ENCODE assay signal across 8 cellular contexts in genomic region chr22:42857845-42858481, GRCh38. TPM values are rescaled to one million over a fixed set of nuclear protein-coding genes. Genes with fewer than 3 reads are reported as not detected.
DNase-seq lines count a peak whose midpoint lies in the region; ATAC-seq, FAIRE-seq and TF ChIP-seq lines count a peak whose summit lies in the region.

No MANE protein-coding gene starts in this region.

- peak overlapping the region in 9 of 12 donors; percentile 79 to 95 (median 92) for H3K4me3 ChIP-seq in heart left ventricle
- no peak overlapping the region for H3K4me3 ChIP-seq in K562
- peak overlapping the region in 2 of 4 donors; percentile 95 to 96 for H3K4me3 ChIP-seq in Peyer's patch
- peak overlapping the region in 1 of 2 donors; percentile 90 for H3K4me3 ChIP-seq in left lung

- peaks cover 10 to 17% of the 10 kb centered on the region in 2 donors for H3K4me1 Mint-ChIP-seq in natural killer cell
- peaks cover 7% of the 10 kb centered on the region for H3K4me1 Mint-ChIP-seq in mesothelial cell of epicardium

- H3K27ac Mint-ChIP-seq in natural killer cell (peak overlapping the region; percentile 93 to 94), mesothelial cell of epicardium (no peak overlapping the region)

- H3K27me3 Mint-ChIP-seq in natural killer cell (ENCODE audit: low read depth in 2 of 2) (no peaks in the 10 kb centered on the region), mesothelial cell of epicardium (ENCODE audit: low read depth) (no peaks in the 10 kb centered on the region)

- no peak for FAIRE-seq in K562 (lab: Jason Lieb, UNC)

- TSS peak; percentile 79 for BruUV-seq in K562 (replicated peaks; lab: Mats Ljungman, UMichigan)

- H3K4me3 Mint-ChIP-seq in natural killer cell (peak overlapping the region; percentile 85), mesothelial cell of epicardium (no peak overlapping the region)

- no peaks in the 10 kb centered on the region for H3K9me3 ChIP-seq in heart left ventricle
- H3K9me3 ChIP-seq in K562 (replicated peaks; ENCODE audit: control insufficient read depth, insufficient read depth, low read depth, low read length) = no peaks in the 10 kb centered on the region
- no peaks in the 10 kb centered on the region for H3K9me3 ChIP-seq in Peyer's patch
- H3K9me3 ChIP-seq in left lung = no peaks in the 10 kb centered on the region

- no peaks in the 10 kb centered on the region for H3K9me1 ChIP-seq in K562 (ENCODE audit: control insufficient read depth, insufficient read depth, low read length)

- H2AFZ ChIP-seq in K562 (ENCODE audit: low read depth, low read length) = no peak overlapping the region

- in situ Hi-C loops in K562 (cut with MboI) = no loop called here

- H3K36me3 ChIP-seq in heart left ventricle = peaks cover 0 to 4% (median 0%) of the 10 kb centered on the region in 9 donors
- no peaks in the 10 kb centered on the region for H3K36me3 ChIP-seq in K562 (ENCODE audit: control insufficient read depth, insufficient read depth, low read length)
- no peaks in the 10 kb centered on the region for H3K36me3 ChIP-seq in Peyer's patch
- no peaks in the 10 kb centered on the region for H3K36me3 ChIP-seq in left lung

- peak in 1 of 5 donors; percentile 66 for DNase-seq in heart left ventricle
- DNase-seq in cardiac septum (ENCODE audit: low spot score) = no peak
- DNase-seq in K562 (ENCODE audit: extremely low read depth in 1 of 4, low spot score in 3 of 4) = peak in 1 of 4 experiments; percentile 2
- DNase-seq in natural killer cell = no peak
- no peak for DNase-seq in Peyer's patch
- no peak for DNase-seq in left lung
- no peak for DNase-seq in GM20000 (ENCODE audit: low spot score)
- DNase-seq in mesothelial cell of epicardium (ENCODE audit: low spot score in 2 of 2, unreplicated experiment in 2 of 2) = no peak

- no peak for TF ChIP-seq POLR2A in heart left ventricle (IDR thresholded peaks at IDR 0.05)
- TF ChIP-seq POLR2A in K562 (conservative IDR thresholded peaks at IDR 0.05) = no peak
- no peak for TF ChIP-seq POLR2A in Peyer's patch (IDR thresholded peaks at IDR 0.05)

- no peaks in the 10 kb centered on the region for H3K36me3 Mint-ChIP-seq in natural killer cell
- no peaks in the 10 kb centered on the region for H3K36me3 Mint-ChIP-seq in mesothelial cell of epicardium

- peaks cover 24% of the 10 kb centered on the region for H3K79me2 ChIP-seq in K562 (ENCODE audit: control insufficient read depth, insufficient read depth, low read length)

- no peak overlapping the region; a peak in 1 of 4 replicates for H3K9ac ChIP-seq in K562 (ENCODE audit: insufficient read depth in 1 of 2, low read depth in 2 of 2, low read length in 2 of 2)

- H3K4me1 ChIP-seq in heart left ventricle (peaks cover 0 to 35% (median 18%) of the 10 kb centered on the region in 12 donors), K562 (replicated peaks in 1 of 2; ENCODE audit: control insufficient read depth in 2 of 2, insufficient read depth in 2 of 2, low read length in 2 of 2) (peaks cover 8 to 17% of the 10 kb centered on the region in 2 experiments; a peak in 4 of 5 replicates), Peyer's patch (peaks cover 0 to 16% (median 5%) of the 10 kb centered on the region in 4 donors), left lung (peaks cover 9 to 26% of the 10 kb centered on the region in 2 donors)

- no peak for TF ChIP-seq CTCF in heart left ventricle (IDR thresholded peaks at IDR 0.05)
- no peak for TF ChIP-seq CTCF in K562 (IDR thresholded peaks at IDR 0.05 in 2 of 3, conservative IDR thresholded peaks at IDR 0.05 in 1 of 3; ENCODE audit: insufficient read depth in 2 of 3, low read depth in 1 of 3, low read length in 3 of 3)
- TF ChIP-seq CTCF in natural killer cell (IDR thresholded peaks at IDR 0.05) = no peak
- TF ChIP-seq CTCF in Peyer's patch (IDR thresholded peaks at IDR 0.05) = no peak
- no peak for TF ChIP-seq CTCF in left lung (IDR thresholded peaks at IDR 0.05)
- no peak for TF ChIP-seq CTCF in GM20000 (IDR thresholded peaks at IDR 0.05; ENCODE audit: extremely low read depth, missing control alignments)
- no peak for TF ChIP-seq CTCF in mesothelial cell of epicardium (IDR thresholded peaks at IDR 0.05; ENCODE audit: unreplicated experiment)

- CTCF ChIA-PET in K562 (lab: Yijun Ruan, JAX; ENCODE audit: low intra/inter-chr PET ratio) = no interaction called here

- POLR2A ChIA-PET in K562 (lab: Yijun Ruan, JAX) = interaction anchor here (0.6 to 1.5 kb wide), 2 partner anchors 10 to 422 kb away, joined by 5 to 6 read pairs; no protein-coding TSS in a partner anchor

- ATAC-seq in heart left ventricle = peak in 2 of 4 donors; percentile 2 to 7
- no peak for ATAC-seq in K562
- no peak for ATAC-seq in natural killer cell
- ATAC-seq in left lung = no peak

- no peak overlapping the region for H3K4me2 ChIP-seq in K562 (ENCODE audit: insufficient read depth, low read length)

- peak overlapping the region in 9 of 12 donors; percentile 93 to 98 (median 98) for H3K27ac ChIP-seq in heart left ventricle
- H3K27ac ChIP-seq in K562 (ENCODE audit: extremely low read depth, low read depth, low read length) = no peak overlapping the region
- H3K27ac ChIP-seq in Peyer's patch = peak overlapping the region in 1 of 4 donors; percentile 51
- H3K27ac ChIP-seq in left lung = peak overlapping the region in 1 of 2 donors; percentile 97

- H3K9me3 Mint-ChIP-seq in natural killer cell (no peaks in the 10 kb centered on the region), mesothelial cell of epicardium (peaks cover 4% of the 10 kb centered on the region)

- H3K27me3 ChIP-seq in heart left ventricle (no peaks in the 10 kb centered on the region), K562 (ENCODE audit: control insufficient read depth in 2 of 2, insufficient read depth in 2 of 2, low read length in 2 of 2) (no peaks in the 10 kb centered on the region), Peyer's patch (no peaks in the 10 kb centered on the region), left lung (no peaks in the 10 kb centered on the region)

- WGBS in heart left ventricle, 4 donors = 87 to 92% (median 89%) methylated on average over 14 of the region's 14 CpGs
- 93% methylated on average over 12 of the region's 14 CpGs for WGBS in K562 (ENCODE audit: insufficient coverage, low coverage, missing lambda C conversion rate)

- no peaks in the 10 kb centered on the region for H4K20me1 ChIP-seq in K562 (replicated peaks; ENCODE audit: control insufficient read depth, insufficient read depth, low read length)

- no peak for TF ChIP-seq EP300 in K562 (IDR thresholded peaks at IDR 0.05; ENCODE audit: low read length)

- intact Hi-C loops in heart left ventricle (cut with DNase I) = loop anchor here in 3 of 10 donors (2.0 to 10.0 kb wide), 4 partner anchors 73 to 211 kb away; partner anchors contain the start of genes CYB5R3 (in 1 of the 3) and PACSIN2 (in 1 of the 3)
- intact Hi-C loops in cardiac septum (cut with DNase I) = loop anchor here (5.0 kb wide), 1 partner anchor 159 kb away; the partner anchor contains the start of gene PACSIN2
- intact Hi-C loops in K562 (cut with micrococcal nuclease) = no loop called here
- intact Hi-C loops in natural killer cell (cut with micrococcal nuclease) = loop anchor here (1.0 to 2.0 kb wide), 2 partner anchors 29 to 59 kb away; no protein-coding TSS in a partner anchor
- intact Hi-C loops in left lung (cut with DNase I) = no loop called here

- no peak for TF ChIP-seq RAD21 in K562 (CRISPR knock-in tag; conservative IDR thresholded peaks at IDR 0.05 in 1 of 2, IDR thresholded peaks at IDR 0.05 in 1 of 2)

TF ChIP-seq in K562, 482 proteins besides CTCF, POLR2A, EP300 and RAD21:
- TF ChIP-seq ZNF766 (CRISPR knock-in tag; conservative IDR thresholded peaks at IDR 0.05) (0 out of 2 replicates have a peak, but pooled peaks have one; percentile 21), HES1 (IDR thresholded peaks at IDR 0.05; ENCODE audit: low read depth) (no peak)

RNA-seq across cellular contexts. Expression of gene ARFGAP3, which starts 0.9 kb away (rescaled TPM):
- total RNA-seq in heart left ventricle (10 to 100 TPM; 15.4 to 30.9 (median 25.1) TPM), cardiac septum (32.5 TPM), K562 (2014; rRNA removed) (14.2 and 16.9 TPM in 2 replicates), K562 (2014; rRNA removed; fragmentation: Illumina TruSeq; extraction: Trizol) (23.0 and 24.9 TPM in 2 replicates), K562 (2015; rRNA removed; fragmentation: Illumina TruSeq; extraction: Trizol) (19.3 and 19.5 TPM in 2 replicates), K562 (2021) (17.1 and 18.2 TPM in 2 replicates), natural killer cell (10 to 100 TPM; 46.3 to 58.0 (median 53.8) TPM), Peyer's patch (10 to 100 TPM; 31.4 to 87.0 (median 57.8) TPM), left lung (10 to 100 TPM; 45.3 to 52.8 TPM), mesothelial cell of epicardium (33.4 to 38.3 TPM (median 36.2 TPM) in 3 replicates)
- polyA plus RNA-seq in heart left ventricle (10 to 100 TPM; 13.3 to 34.0 TPM), K562 (2011; rRNA removed) (26.5 and 27.6 TPM in 2 replicates), K562 (2014; fragmentation: Illumina TruSeq; extraction: Trizol) (18.4 and 22.0 TPM in 2 replicates), K562 (2014; fragmentation: Nextera tagmentation; extraction: Ambion mirVana) (10 to 100 TPM; 25.5 to 31.9 TPM), K562 (2014; rRNA removed) (20.1 and 22.7 TPM in 2 replicates)
- 20.5 and 26.2 TPM in 2 replicates for total RNA-seq in K562 (2011; cell fraction: chromatin; rRNA removed; ENCODE audit: low replicate concordance)
- 15.8 and 18.3 TPM in 2 replicates for total RNA-seq in K562 (2011; cell fraction: nucleolus; rRNA removed)
- total RNA-seq in K562 (2011; cell fraction: nucleoplasm; rRNA removed) = 17.1 and 19.2 TPM in 2 replicates
- 14.9 and 21.7 TPM in 2 replicates for polyA plus RNA-seq in K562 (2011; cell fraction: cytosol; rRNA removed)
- 14.5 and 18.6 TPM in 2 replicates for polyA plus RNA-seq in K562 (2011; cell fraction: nucleus; rRNA removed)
- 17.4 and 27.0 TPM in 2 replicates for polyA plus RNA-seq in K562 (2012)
- 27.1 and 29.5 TPM in 2 replicates for polyA minus RNA-seq in K562 (2011; rRNA and poly(A)+ RNA removed)
- 13.4 and 20.8 TPM in 2 replicates for polyA minus RNA-seq in K562 (2011; cell fraction: cytosol; rRNA and poly(A)+ RNA removed)
- 7.0 and 15.8 TPM in 2 replicates for polyA minus RNA-seq in K562 (2011; cell fraction: nucleus; rRNA and poly(A)+ RNA removed)

Comparison
In these comparisons a context has a peak if more than half of its experiments do, and no peak if none do; other contexts are left out.
1. intact Hi-C loops: an anchor here in cardiac septum (5.0 kb wide) and natural killer cell (1.0 to 2.0 kb wide); none called in K562 and left lung.